Comparison of ENCODE assay signal across 18 cellular contexts in the genomic region with DNA sequence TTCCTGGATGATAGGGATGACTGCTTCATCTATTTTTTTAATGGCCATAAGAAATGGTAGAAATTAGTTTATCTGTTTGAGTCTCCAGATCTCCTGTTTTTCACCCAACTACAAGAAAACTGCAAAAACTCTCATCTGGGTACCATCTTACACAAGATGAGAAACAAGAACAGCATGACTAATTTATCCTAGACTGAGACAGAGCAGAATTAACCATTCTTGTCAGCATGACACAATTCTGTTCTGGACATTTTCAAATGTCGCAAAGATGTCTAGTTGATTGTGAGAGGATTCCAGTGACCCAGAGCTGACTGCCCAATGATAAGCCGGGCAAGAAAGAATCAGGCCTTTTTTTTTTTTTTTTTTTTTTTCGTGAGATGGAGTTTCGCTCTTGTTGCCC.
"Had no signal": no experiment of that assay in that cellular context is flagged by ENCODE, and none has a peak within 500 bp of the region (broad histone marks: within the 10 kb centered on the region; RNA-seq: fewer than 3 reads in every experiment).

No MANE protein-coding gene starts in this region.

- ATAC-seq: left ventricle myocardium superior; lower lobe of right lung; natural killer cell treated with Interleukin-12 subunit alpha and Interleukin-12 subunit beta and Interleukin-15 and Interleukin-18, amount 100 ng/mL, for 72 hours; pancreas; right lobe of liver; upper lobe of right lung had no signal

- H3K27me3 Mint-ChIP-seq: natural killer cell treated with Interleukin-12 subunit alpha and Interleukin-12 subunit beta and Interleukin-15 and Interleukin-18, amount 100 ng/mL, for 72 hours had no signal

- H3K4me1 Mint-ChIP-seq: neural crest cell had no signal

- H3K27ac Mint-ChIP-seq: natural killer cell treated with Interleukin-12 subunit alpha and Interleukin-12 subunit beta and Interleukin-15 and Interleukin-18, amount 100 ng/mL, for 72 hours had no signal

- DNase-seq: dorsolateral prefrontal cortex; effector CD4-positive, alpha-beta T cell; head of caudate nucleus; left ventricle myocardium superior; lower lobe of right lung; pancreas; right lobe of liver; small intestine; stimulated activated CD4-positive, alpha-beta T cell treated with anti-CD3 and anti-CD28 coated beads, Interleukin-15, amount 100 ng/mL, for 24 hours; stimulated activated CD4-positive, alpha-beta T cell treated with anti-CD3 and anti-CD28 coated beads, Interleukin-2, amount 100 ng/mL, for 48 hours; stimulated activated naive CD4-positive, alpha-beta T cell treated with Interleukin-2 at 50 U/mL for 16 hours; upper lobe of right lung; uterus had no signal

- FAIRE-seq: colon, frontal cortex, keratinocyte, pancreas, small intestine had no signal

- H3K4me3 Mint-ChIP-seq: natural killer cell treated with Interleukin-12 subunit alpha and Interleukin-12 subunit beta and Interleukin-15 and Interleukin-18, amount 100 ng/mL, for 72 hours; neural crest cell had no signal
